Comparison of ENCODE assay signal across 8 cellular contexts in genomic region chr1:152013664-152014237, GRCh38. TPM values are rescaled to one million over a fixed set of nuclear protein-coding genes. Genes with fewer than 3 reads are reported as not detected.
DNase-seq lines count a peak whose midpoint lies in the region; ATAC-seq and TF ChIP-seq lines count a peak whose summit lies in the region.

No MANE protein-coding gene starts in this region.

- H3K4me1 Mint-ChIP-seq in CD4-positive, alpha-beta T cell (ENCODE audit: low read depth), result no peaks in the 10 kb centered on the region
- peaks cover 5% of the 10 kb centered on the region for H3K4me1 Mint-ChIP-seq in T-helper 17 cell

- H3K36me3 Mint-ChIP-seq in CD4-positive, alpha-beta T cell (ENCODE audit: low read depth), result no peaks in the 10 kb centered on the region
- H3K36me3 Mint-ChIP-seq in T-helper 17 cell (ENCODE audit: low read depth), result no peaks in the 10 kb centered on the region

- POLR2A ChIA-PET in CD4-positive, alpha-beta T cell (lab: Charles Lee), result no interaction called here

- H3K27ac ChIP-seq in CD4-positive, alpha-beta T cell (ENCODE audit: low read depth, low read length), result no peak overlapping the region
- no peak overlapping the region for H3K27ac ChIP-seq in esophagus muscularis mucosa (replicated peaks in 1 of 4)

- H3K27me3 Mint-ChIP-seq in CD4-positive, alpha-beta T cell, result peaks cover 25% of the 10 kb centered on the region
- peaks cover 41% of the 10 kb centered on the region for H3K27me3 Mint-ChIP-seq in T-helper 17 cell

- H3K4me3 Mint-ChIP-seq in CD4-positive, alpha-beta T cell, result no peak overlapping the region
- no peak overlapping the region for H3K4me3 Mint-ChIP-seq in T-helper 17 cell

- no peak for ATAC-seq in CD4-positive, alpha-beta T cell (ENCODE audit: poor library complexity)
- peak; percentile 40 for ATAC-seq in T-helper 17 cell
- no peak for ATAC-seq in HG03280 (IDR thresholded peaks at IDR 0.05; ENCODE audit: unreplicated experiment)

- no peaks in the 10 kb centered on the region for H3K27me3 ChIP-seq in CD4-positive, alpha-beta T cell (ENCODE audit: control insufficient read depth, insufficient read depth, low read length)
- H3K27me3 ChIP-seq in HAP-1 (ENCODE audit: low read depth), result peaks cover 3% of the 10 kb centered on the region
- H3K27me3 ChIP-seq in esophagus muscularis mucosa, result peaks cover 0 to 3% (median 0%) of the 10 kb centered on the region in 4 donors

- no peaks in the 10 kb centered on the region for H3K36me3 ChIP-seq in HAP-1 (replicated peaks)
- H3K36me3 ChIP-seq in esophagus muscularis mucosa, result no peaks in the 10 kb centered on the region

- WGBS in esophagus muscularis mucosa, result 10% methylated on average over 3 of the region's 3 CpGs

- intact Hi-C loops in CD4-positive, alpha-beta T cell (cut with DNase I, micrococcal nuclease), result no loop called here
- intact Hi-C loops in esophagus muscularis mucosa (cut with DNase I), result no loop called here

- no peak overlapping the region for H3K27ac Mint-ChIP-seq in CD4-positive, alpha-beta T cell
- peak overlapping the region; percentile 6 for H3K27ac Mint-ChIP-seq in T-helper 17 cell

- no peaks in the 10 kb centered on the region for H3K9me3 Mint-ChIP-seq in CD4-positive, alpha-beta T cell

- DNase-seq in CD4-positive, alpha-beta T cell, result peak in 4 of 10 experiments; percentile 21 to 33 (median 26)
- DNase-seq in HAP-1 (ENCODE audit: low spot score in 2 of 2) (peak; percentile 51 to 68), T-helper 17 cell (no peak), fibroblast of gingiva (ENCODE audit: low read depth) (peak; percentile 36), NCI-H187 (lab: John Stamatoyannopoulos, UW) (no peak), esophagus muscularis mucosa (ENCODE audit: extremely low spot score) (no peak)
- DNase-seq in stimulated activated CD4-positive, alpha-beta T cell treated with anti-CD3 and anti-CD28 coated beads, Interleukin-1b, Interleukin-23, amount 100 ng/mL, for 48 hours, result peak; percentile 45

- CTCF ChIA-PET in CD4-positive, alpha-beta T cell (lab: Charles Lee), result interaction anchor here (1.2 to 2.3 kb wide), 4 partner anchors 12 to 46 kb away, joined by 3 to 8 read pairs (median 4); no protein-coding TSS in a partner anchor

- TF ChIP-seq POLR2A in esophagus muscularis mucosa (IDR thresholded peaks at IDR 0.05; ENCODE audit: low read depth), result no peak

- H3K4me3 ChIP-seq in HAP-1 (no peak overlapping the region), esophagus muscularis mucosa (no peak overlapping the region)

- no peaks in the 10 kb centered on the region for H3K9me3 ChIP-seq in CD4-positive, alpha-beta T cell (ENCODE audit: control insufficient read depth, low read length)
- H3K9me3 ChIP-seq in HAP-1 (no peaks in the 10 kb centered on the region), T-helper 17 cell (ENCODE audit: control insufficient read depth, low read length, poor library complexity, severe bottlenecking) (no peaks in the 10 kb centered on the region), esophagus muscularis mucosa (no peaks in the 10 kb centered on the region)

- in situ Hi-C loops in HAP-1 (cut with MboI; ENCODE audit: low sequenced_read_pairs), result no loop called here

- TF ChIP-seq CTCF in CD4-positive, alpha-beta T cell (IDR thresholded peaks at IDR 0.05), result peak; percentile 57
- peak in 1 of 3 experiments; percentile 47 for TF ChIP-seq CTCF in esophagus muscularis mucosa (IDR thresholded peaks at IDR 0.05)

- H3K4me1 ChIP-seq in HAP-1 (no peaks in the 10 kb centered on the region), esophagus muscularis mucosa (no peaks in the 10 kb centered on the region)

- TF ChIP-seq EP300 in esophagus muscularis mucosa (IDR thresholded peaks at IDR 0.05), result no peak

RNA-seq across cellular contexts. Expression of gene S100A10, which starts 20.1 kb away (rescaled TPM):
- 100 to 1,000 TPM; 189 to 204 TPM for total RNA-seq in CD4-positive, alpha-beta T cell
- total RNA-seq in T-helper 17 cell, result 100 to 1,000 TPM; 317 to 349 TPM
- total RNA-seq in esophagus muscularis mucosa, result 100 to 1,000 TPM in 2 of 4 donors, 10 to 100 TPM in 2; 82.5 to 214 (median 105) TPM

RNA-seq across cellular contexts. Expression of gene S100A11, which starts 23.1 kb away (rescaled TPM):
- total RNA-seq in CD4-positive, alpha-beta T cell, result 10 to 100 TPM; 23.6 to 24.1 TPM
- 100 to 1,000 TPM in 1 of 2 donors, 10 to 100 TPM in 1; 76.4 to 117 TPM for total RNA-seq in T-helper 17 cell
- 100 to 1,000 TPM in 2 of 4 donors, 10 to 100 TPM in 2; 68.5 to 190 (median 115) TPM for total RNA-seq in esophagus muscularis mucosa

Comparison
In these comparisons a context has a peak if more than half of its experiments do, and no peak if none do; other contexts are left out.
1. DNase-seq: peak in HAP-1 (2 of 2), fibroblast of gingiva (single experiment) and stimulated activated CD4-positive, alpha-beta T cell treated with anti-CD3 and anti-CD28 coated beads, Interleukin-1b, Interleukin-23, amount 100 ng/mL, for 48 hours (single experiment); none in T-helper 17 cell (0 of 3), NCI-H187 (0 of 2) and esophagus muscularis mucosa (single experiment).